ENCODE assay signal across 1 cellular context in genomic region chr13:20848203-20848602, GRCh38.
TF ChIP-seq lines count a peak whose summit lies in the region.

No MANE protein-coding gene starts in this region.

TF ChIP-seq in GM12878, 131 proteins besides CTCF, POLR2A, EP300 and RAD21 (continued from another document):
- TF ChIP-seq BCLAF1 (IDR thresholded peaks at IDR 0.05) (no peak), CBX3 (IDR thresholded peaks at IDR 0.05; ENCODE audit: borderline replicate concordance, low read depth) (no peak), TBL1XR1 (IDR thresholded peaks at IDR 0.05; ENCODE audit: low read depth, low read length) (no peak), IRF5 (IDR thresholded peaks at IDR 0.05; ENCODE audit: borderline replicate concordance) (no peak), SREBF2 (IDR thresholded peaks at IDR 0.05; ENCODE audit: low read length) (no peak), MTA2 (IDR thresholded peaks at IDR 0.05; ENCODE audit: low read depth) (no peak)
TF ChIP-seq in GM12878: peak in this region for 0.
